ENCODE assay signal across 32 cellular contexts in the genomic region with DNA sequence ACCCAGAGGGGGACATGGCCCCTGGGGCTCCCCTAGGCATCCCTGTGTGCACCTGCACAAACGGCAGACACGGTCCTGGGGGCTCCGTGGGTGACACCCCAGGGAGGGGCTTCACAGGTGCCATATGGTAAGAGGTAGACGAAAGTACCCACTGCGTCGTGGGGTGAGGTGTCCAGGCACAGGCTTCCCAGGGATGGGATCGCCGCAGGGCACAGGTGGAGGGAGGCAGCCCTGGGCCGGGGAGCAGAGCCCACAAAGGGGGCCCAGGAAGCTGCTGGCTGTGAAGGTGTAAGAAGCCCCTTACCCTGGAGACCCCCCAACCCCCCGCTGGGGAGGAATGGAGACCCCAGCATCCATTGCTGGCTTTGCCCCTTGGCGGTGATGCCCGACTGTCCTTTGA. TPM values are rescaled to one million over a fixed set of nuclear protein-coding genes. Genes with fewer than 3 reads are reported as not detected.
"Had no signal": no experiment of that assay in that cellular context is flagged by ENCODE, and none has a peak within 500 bp of the region (broad histone marks: within the 10 kb centered on the region; RNA-seq: fewer than 3 reads in every experiment).

No MANE protein-coding gene starts in this region.

- FAIRE-seq: K562 had no signal

- H3K27ac ChIP-seq: brain microvascular endothelial cell had no signal

- ATAC-seq: activated CD8-positive, alpha-beta T cell treated with anti-CD3 and anti-CD28 coated beads for 36 hours; activated T-cell treated with anti-CD3 and anti-CD28 coated beads, Interleukin-2, amount 50 U/mL, for 72 hours; activated T-helper 17 cell treated with anti-CD3 and anti-CD28 coated beads, Interleukin-2, amount 50 U/mL, for 72 hours; K562; Panc1; SK-N-SH treated with all-trans-retinoic acid at 6 μM for 48 hours; T-cell had no signal

- H3K27me3 ChIP-seq: brain microvascular endothelial cell had no signal

- DNase-seq: activated CD4-positive, alpha-beta T cell treated with anti-CD3 and anti-CD28 coated beads, Interleukin-2, amount 10 ng/mL, durations not matched to agents 24 days and 14 days; activated CD4-positive, alpha-beta T cell treated with anti-CD3 and anti-CD28 coated beads, Interleukin-2, amount 50 U/mL, for 4 hours; activated CD8-positive, alpha-beta T cell treated with anti-CD3 and anti-CD28 coated beads for 36 hours; activated effector memory CD4-positive, alpha-beta T cell treated with anti-CD3 and anti-CD28 coated beads, Interleukin-2, amount 50 U/mL, for 16 hours; activated naive CD4-positive, alpha-beta T cell; activated naive CD4-positive, alpha-beta T cell treated with anti-CD3 and anti-CD28 coated beads, Interleukin-2, amount 50 U/mL, for 16 hours; activated naive CD8-positive, alpha-beta T cell treated with anti-CD3 and anti-CD28 coated beads for 36 hours; activated T-cell treated with anti-CD3 and anti-CD28 coated beads, Interleukin-2, amount 50 U/mL, for 1 hour; activated T-cell treated with anti-CD3 and anti-CD28 coated beads, Interleukin-2, amount 50 U/mL, for 72 hours; amniotic stem cell; aorta; brain microvascular endothelial cell; central memory CD4-positive, alpha-beta T cell; NCI-H1092 treated with DMSO at 0.1 percent for 48 hours; NCI-H1417; NCI-H187 treated with DMSO at 0.1 percent for 48 hours; NCI-H2081; NCI-H2171 treated with DMSO at 0.1 percent for 48 hours; NCI-H226; NCI-H524 treated with DMSO at 0.1 percent for 48 hours; SIG-M5; T-cell; T-helper 2 cell; T1000 had no signal

- H3K36me3 ChIP-seq: brain microvascular endothelial cell had no signal

- H3K4me3 ChIP-seq: K562 had no signal

RNA-seq across cellular contexts. Expression of gene ABLIM2, which starts 51.4 kb away (rescaled TPM):
- total RNA-seq: K562, M059J had no signal
- polyA plus RNA-seq: K562 had no signal

RNA-seq across cellular contexts. Expression of gene HTRA3, which starts 59.6 kb away (rescaled TPM):
- total RNA-seq: activated CD4-positive, alpha-beta T cell treated with anti-CD3 and anti-CD28 coated beads, Interleukin-2, amount 10 ng/mL, durations not matched to agents 24 days and 14 days; activated CD8-positive, alpha-beta memory T cell treated with anti-CD3 and anti-CD28 coated beads for 36 hours; activated naive CD8-positive, alpha-beta T cell treated with anti-CD3 and anti-CD28 coated beads for 36 hours; activated T-cell treated with anti-CD3 and anti-CD28 coated beads, Interleukin-2, amount 50 U/mL, for 72 hours; activated T-helper 17 cell treated with anti-CD3 and anti-CD28 coated beads, Interleukin-2, amount 50 U/mL, for 72 hours; K562; NCI-H460; SK-MEL-5 had no signal
